Comparison of ENCODE assay signal across 8 cellular contexts in the genomic region with DNA sequence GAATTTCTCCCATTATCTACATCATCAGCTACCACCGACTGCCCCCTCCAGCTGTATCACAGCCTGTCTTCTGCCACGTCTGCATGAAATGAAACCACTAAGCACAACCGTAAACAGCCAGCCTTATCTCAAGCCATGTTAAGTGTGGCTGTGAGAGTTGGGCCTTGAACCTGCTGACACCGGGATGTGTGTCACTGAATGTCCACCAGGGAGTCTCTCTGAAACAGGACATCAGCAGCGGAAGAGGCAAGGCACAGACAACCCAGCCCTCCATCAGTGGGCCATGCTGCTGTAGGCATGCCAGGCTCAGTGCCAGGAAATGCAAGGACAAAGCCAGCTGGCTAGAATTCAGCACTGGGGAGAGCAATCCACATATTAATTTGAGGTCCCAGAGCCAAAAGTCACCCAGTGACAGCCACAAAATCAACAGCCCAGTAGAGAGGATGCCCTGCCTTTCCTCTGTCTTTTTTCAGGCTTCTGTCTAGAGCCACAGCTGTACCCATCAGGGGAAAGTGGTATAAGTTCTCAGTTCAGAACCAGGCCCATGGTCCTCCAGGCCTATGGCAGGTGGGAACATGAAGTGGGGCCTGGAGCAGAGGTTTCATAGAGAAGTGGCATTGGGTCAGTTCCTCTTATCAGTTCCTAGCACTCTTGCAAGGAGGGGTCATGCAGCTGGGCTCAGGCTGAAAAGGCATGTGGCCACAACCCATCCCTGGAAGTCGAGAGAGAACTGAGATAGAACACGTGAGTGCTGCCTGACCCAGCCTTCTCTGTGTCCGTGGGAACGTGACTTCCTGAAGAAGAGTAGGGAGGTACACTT.
DNase-seq lines count a peak whose midpoint lies in the region; ATAC-seq and TF ChIP-seq lines count a peak whose summit lies in the region.

No MANE protein-coding gene starts in this region.

- H3K4me1 ChIP-seq in RWPE2 (ENCODE audit: insufficient read depth, poor library complexity, severe bottlenecking) (no peaks in the 10 kb centered on the region), left ventricle myocardium inferior (peaks cover 17% of the 10 kb centered on the region)

- H3K27me3 ChIP-seq in RWPE2 (ENCODE audit: insufficient read depth, poor library complexity, severe bottlenecking) (no peaks in the 10 kb centered on the region), left ventricle myocardium inferior (ENCODE audit: low read depth) (no peaks in the 10 kb centered on the region)

- H3K27ac ChIP-seq in RWPE2 (ENCODE audit: poor library complexity, severe bottlenecking), result no peak overlapping the region
- H3K27ac ChIP-seq in left ventricle myocardium inferior (replicated peaks), result peak overlapping the region; percentile 71

- no peak overlapping the region for H3K4me3 ChIP-seq in RWPE2 (ENCODE audit: severe bottlenecking)
- H3K4me3 ChIP-seq in left ventricle myocardium inferior, result no peak overlapping the region

- TF ChIP-seq CTCF in RWPE2 (IDR thresholded peaks at IDR 0.05; ENCODE audit: poor library complexity, severe bottlenecking) (no peak), left ventricle myocardium inferior (IDR thresholded peaks at IDR 0.05; ENCODE audit: borderline replicate concordance) (peak; percentile 39)

- DNase-seq in Daoy (ENCODE audit: low read depth), result peak; percentile 15
- no peak for DNase-seq in RWPE2 (ENCODE audit: low spot score)
- DNase-seq in left ventricle myocardium inferior, result peak; percentile 60
- peak; percentile 50 for DNase-seq in ureter (ENCODE audit: low spot score)
- DNase-seq in T-helper 9 cell, result no peak
- no peak for DNase-seq in activated CD4-positive, alpha-beta T cell treated with anti-CD3 and anti-CD28 coated beads for 48 hours

- H3K36me3 ChIP-seq in RWPE2 (ENCODE audit: low read depth), result no peaks in the 10 kb centered on the region
- H3K36me3 ChIP-seq in left ventricle myocardium inferior, result no peaks in the 10 kb centered on the region

- no peaks in the 10 kb centered on the region for H3K9me3 ChIP-seq in RWPE2 (ENCODE audit: severe bottlenecking)
- peaks cover 13% of the 10 kb centered on the region for H3K9me3 ChIP-seq in left ventricle myocardium inferior (replicated peaks)

- peak; percentile 74 for ATAC-seq in HG02763 (IDR thresholded peaks at IDR 0.05; ENCODE audit: unreplicated experiment)
- ATAC-seq in RWPE2 (ENCODE audit: low read depth), result 0 out of 3 replicates have a peak, but pooled peaks have one; percentile 14
- no peak for ATAC-seq in HG03571 (IDR thresholded peaks at IDR 0.05; ENCODE audit: unreplicated experiment)

- intact Hi-C loops in left ventricle myocardium inferior (cut with micrococcal nuclease), result no loop called here

Comparison
In these comparisons a context has a peak if more than half of its experiments do, and no peak if none do; other contexts are left out.
1. DNase-seq: peak in Daoy (single experiment), left ventricle myocardium inferior (single experiment) and ureter (single experiment); none in RWPE2 (single experiment), T-helper 9 cell (single experiment) and activated CD4-positive, alpha-beta T cell treated with anti-CD3 and anti-CD28 coated beads for 48 hours (single experiment).